ENCODE assay signal across 9 cellular contexts in the genomic region with DNA sequence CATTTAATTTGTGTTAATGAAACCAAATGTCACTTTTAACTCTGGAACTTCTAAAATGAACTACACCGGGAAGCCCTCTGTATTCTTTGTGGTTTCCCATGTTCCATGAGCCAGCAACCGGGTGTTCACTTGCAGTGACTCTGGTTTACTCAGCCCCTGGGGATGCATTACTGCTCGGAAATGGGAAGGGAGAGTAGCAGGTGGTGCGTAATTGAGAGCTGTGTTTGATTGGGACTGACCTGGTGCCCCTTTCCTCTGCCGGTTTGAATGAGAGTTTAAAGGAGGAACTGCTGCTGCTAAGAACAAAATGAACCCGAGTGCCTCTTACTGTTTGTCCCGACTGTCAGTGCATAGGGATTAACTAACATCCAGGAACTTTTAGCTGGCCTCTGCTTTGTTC.
DNase-seq lines count a peak whose midpoint lies in the region; ATAC-seq and TF ChIP-seq lines count a peak whose summit lies in the region.
"Had no signal": no experiment of that assay in that cellular context is flagged by ENCODE, and none has a peak within 500 bp of the region (broad histone marks: within the 10 kb centered on the region; RNA-seq: fewer than 3 reads in every experiment).

No MANE protein-coding gene starts in this region.

- H3K4me3 Mint-ChIP-seq in activated T-cell treated with anti-CD3 and anti-CD28 coated beads, Interleukin-2, amount 50 U/mL, for 4 hours = peak overlapping the region; percentile 60

- peaks cover 3% of the 10 kb centered on the region for H3K36me3 ChIP-seq in right atrium auricular region
- no peaks in the 10 kb centered on the region for H3K36me3 ChIP-seq in osteoblast (ENCODE audit: insufficient read depth, low read length)
- no peaks in the 10 kb centered on the region; the same call in 1 of the 2 replicates for H3K36me3 ChIP-seq in MG63
- H3K36me3 ChIP-seq: neutrophil had no signal

- TF ChIP-seq CTCF in right atrium auricular region (IDR thresholded peaks at IDR 0.05) (no peak), osteoblast (IDR thresholded peaks at IDR 0.05; ENCODE audit: extremely low read depth, low read depth, low read length) (no peak)

- intact Hi-C loops in left ventricle myocardium superior (cut with micrococcal nuclease) = no loop called here

- no peaks in the 10 kb centered on the region for H3K4me1 ChIP-seq in right atrium auricular region
- H3K4me1 ChIP-seq in osteoblast (ENCODE audit: insufficient read depth, low read length) = peaks cover 8% of the 10 kb centered on the region

- H3K27me3 ChIP-seq in right atrium auricular region = no peaks in the 10 kb centered on the region
- H3K27me3 ChIP-seq in osteoblast (ENCODE audit: insufficient read depth, low read length) = no peaks in the 10 kb centered on the region
- H3K27me3 ChIP-seq in MG63 = no peaks in the 10 kb centered on the region
- H3K27me3 ChIP-seq: neutrophil had no signal

- H3K4me1 Mint-ChIP-seq in activated T-cell treated with anti-CD3 and anti-CD28 coated beads, Interleukin-2, amount 50 U/mL, for 4 hours (ENCODE audit: low read depth) = peaks cover 62% of the 10 kb centered on the region

- no peak overlapping the region for H3K4me2 ChIP-seq in osteoblast (ENCODE audit: insufficient read depth, low read length)

- ATAC-seq in left ventricle myocardium superior (peak; percentile 47), GM19351 (IDR thresholded peaks at IDR 0.05; ENCODE audit: unreplicated experiment) (no peak)
- peak; percentile 38 to 48 for ATAC-seq in activated T-cell treated with anti-CD3 and anti-CD28 coated beads, Interleukin-2, amount 50 U/mL, for 4 hours

- H3K9me3 ChIP-seq in right atrium auricular region = no peaks in the 10 kb centered on the region
- no peaks in the 10 kb centered on the region for H3K9me3 ChIP-seq in osteoblast (ENCODE audit: low read depth, low read length)
- H3K9me3 ChIP-seq in MG63 = no peaks in the 10 kb centered on the region
- H3K9me3 ChIP-seq: neutrophil had no signal

- H4K20me1 ChIP-seq in osteoblast (ENCODE audit: insufficient read depth, low read length) = no peaks in the 10 kb centered on the region

- peaks cover 4% of the 10 kb centered on the region for H3K9me3 Mint-ChIP-seq in activated T-cell treated with anti-CD3 and anti-CD28 coated beads, Interleukin-2, amount 50 U/mL, for 4 hours

- no peaks in the 10 kb centered on the region for H3K27me3 Mint-ChIP-seq in activated T-cell treated with anti-CD3 and anti-CD28 coated beads, Interleukin-2, amount 50 U/mL, for 4 hours (ENCODE audit: low read depth)

- no peak overlapping the region for H2AFZ ChIP-seq in osteoblast (ENCODE audit: low read length)

- no peak for DNase-seq in left ventricle myocardium superior
- no peak for DNase-seq in right atrium auricular region (ENCODE audit: low spot score)
- DNase-seq in LHCN-M2 (ENCODE audit: low read depth) = peak; percentile 99
- DNase-seq in activated T-cell treated with anti-CD3 and anti-CD28 coated beads, Interleukin-2, amount 50 U/mL, for 4 hours = no peak
- DNase-seq in osteoblast (ENCODE audit: insufficient read length, low spot score, missing footprints) = peak; percentile 36
- DNase-seq in NK-92 treated with Interleukin-12 subunit alpha and Interleukin-12 subunit beta, amount 100 ng/mL, for 24 hours (lab: John Stamatoyannopoulos, UW) = no peak
- no peak for DNase-seq in MG63

- peaks cover 32% of the 10 kb centered on the region for H3K36me3 Mint-ChIP-seq in activated T-cell treated with anti-CD3 and anti-CD28 coated beads, Interleukin-2, amount 50 U/mL, for 4 hours (ENCODE audit: insufficient read depth)

- no peak overlapping the region for H3K27ac ChIP-seq in right atrium auricular region
- no peak overlapping the region for H3K27ac ChIP-seq in osteoblast (ENCODE audit: low read depth, low read length)
- H3K27ac ChIP-seq: neutrophil had no signal

- H3K4me3 ChIP-seq in right atrium auricular region (no peak overlapping the region), osteoblast (ENCODE audit: insufficient read depth, low read length) (no peak overlapping the region), MG63 (no peak overlapping the region)

- no peaks in the 10 kb centered on the region for H3K79me2 ChIP-seq in osteoblast (ENCODE audit: insufficient read depth, low read length)

Comparison
In these comparisons a context has a peak if more than half of its experiments do, and no peak if none do; other contexts are left out.
1. DNase-seq: peak in LHCN-M2 (single experiment) and osteoblast (single experiment); none in left ventricle myocardium superior (single experiment), right atrium auricular region (single experiment), activated T-cell treated with anti-CD3 and anti-CD28 coated beads, Interleukin-2, amount 50 U/mL, for 4 hours (single experiment), NK-92 treated with Interleukin-12 subunit alpha and Interleukin-12 subunit beta, amount 100 ng/mL, for 24 hours (single experiment) and MG63 (single experiment).